In the genomic region with DNA sequence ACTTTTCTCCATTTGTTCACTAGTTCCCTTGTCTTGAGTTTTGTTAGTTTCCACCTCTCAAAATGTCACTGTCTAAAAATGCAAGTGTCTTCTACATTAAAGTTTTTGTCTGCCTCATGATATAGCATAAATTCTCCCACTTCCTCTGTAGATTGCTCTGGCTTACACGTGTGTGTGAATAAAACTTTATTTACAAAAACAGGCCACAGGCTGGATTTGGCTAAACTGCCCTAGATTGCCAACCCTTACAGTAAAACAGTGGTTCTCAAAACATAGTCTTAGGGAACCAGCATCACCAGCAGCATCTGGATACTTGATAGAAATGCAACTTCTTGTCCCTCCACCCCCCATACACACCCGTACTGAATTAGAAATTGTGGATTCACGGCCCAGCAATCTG, we compare ENCODE assay signal across 2 cellular contexts.
TF ChIP-seq lines count a peak whose summit lies in the region.

No MANE protein-coding gene starts in this region.

TF ChIP-seq in HepG2, 621 proteins besides CTCF, POLR2A, EP300 and RAD21 (continued from another document):
- TF ChIP-seq ZBTB40 (IDR thresholded peaks at IDR 0.05) (no peak), ZBTB40 (CRISPR knock-in tag; IDR thresholded peaks at IDR 0.05) (peak; percentile 93), ZNF256 (CRISPR knock-in tag; conservative IDR thresholded peaks at IDR 0.05) (no peak), ZNF550 (CRISPR knock-in tag; IDR thresholded peaks at IDR 0.05; ENCODE audit: borderline replicate concordance) (no peak), ZFY (CRISPR knock-in tag; IDR thresholded peaks at IDR 0.05) (no peak), NFYB (CRISPR knock-in tag; IDR thresholded peaks at IDR 0.05) (no peak)
TF ChIP-seq in HepG2: peak in this region for 1.

TF ChIP-seq in GM12878, 131 proteins besides CTCF, POLR2A, EP300 and RAD21 (continued from another document):
- TF ChIP-seq ZBTB40 (IDR thresholded peaks at IDR 0.05; ENCODE audit: borderline replicate concordance) = peak; percentile 41; the same call in 1 of the 2 replicates
